In genomic region chr10:96092999-96093767, GRCh38 we compare ENCODE assay signal across 1 cellular context.
TF ChIP-seq lines count a peak whose summit lies in the region.

No MANE protein-coding gene starts in this region.

TF ChIP-seq in HepG2, 621 proteins besides CTCF, POLR2A, EP300 and RAD21 (continued from another document and continues in another):
- TF ChIP-seq ARID5B (CRISPR knock-in tag; IDR thresholded peaks at IDR 0.05) (peak; percentile 84), ZNF446 (CRISPR knock-in tag; IDR thresholded peaks at IDR 0.05) (no peak), ZNF569 (CRISPR knock-in tag; IDR thresholded peaks at IDR 0.05; ENCODE audit: borderline replicate concordance) (no peak), ZNF607 (CRISPR knock-in tag; IDR thresholded peaks at IDR 0.05; ENCODE audit: borderline replicate concordance) (no peak), SETDB1 (CRISPR knock-in tag; IDR thresholded peaks at IDR 0.05; ENCODE audit: borderline replicate concordance) (no peak), ATF7-NPFF (CRISPR knock-in tag; IDR thresholded peaks at IDR 0.05; ENCODE audit: low read depth) (no peak), ZSCAN30 (CRISPR knock-in tag; IDR thresholded peaks at IDR 0.05) (no peak), ZNF18 (CRISPR knock-in tag; IDR thresholded peaks at IDR 0.05; ENCODE audit: insufficient replicate concordance) (no peak), ZNF552 (CRISPR knock-in tag; IDR thresholded peaks at IDR 0.05; ENCODE audit: borderline replicate concordance) (no peak), ELF3 (CRISPR knock-in tag; IDR thresholded peaks at IDR 0.05) (0 out of 2 replicates have a peak, but pooled peaks have one; percentile 30), SMARCC2 (IDR thresholded peaks at IDR 0.05) (no peak), SNAPC4 (CRISPR knock-in tag; IDR thresholded peaks at IDR 0.05) (0 out of 2 replicates have a peak, but pooled peaks have one; percentile 19), ZSCAN21 (CRISPR knock-in tag; IDR thresholded peaks at IDR 0.05; ENCODE audit: borderline replicate concordance) (no peak), NONO (IDR thresholded peaks at IDR 0.05) (no peak), NONO (CRISPR knock-in tag; conservative IDR thresholded peaks at IDR 0.05) (no peak), RFXANK (CRISPR knock-in tag; IDR thresholded peaks at IDR 0.05) (no peak), RFX1 (IDR thresholded peaks at IDR 0.05) (no peak), FOXO1 (CRISPR knock-in tag; IDR thresholded peaks at IDR 0.05) (no peak), ZNF136 (CRISPR knock-in tag; IDR thresholded peaks at IDR 0.05; ENCODE audit: low read depth) (no peak), ZNF24 (IDR thresholded peaks at IDR 0.05) (no peak), NCOA2 (CRISPR knock-in tag; IDR thresholded peaks at IDR 0.05) (peak; percentile 52; the same call in 1 of the 2 replicates), PRPF4 (IDR thresholded peaks at IDR 0.05; ENCODE audit: low read depth, low read length, poor library complexity, severe bottlenecking) (no peak), MTA1 (CRISPR knock-in tag; IDR thresholded peaks at IDR 0.05; ENCODE audit: borderline replicate concordance) (no peak), ZFP1 (CRISPR knock-in tag; IDR thresholded peaks at IDR 0.05) (no peak), RNF2 (conservative IDR thresholded peaks at IDR 0.05; ENCODE audit: low read depth) (no peak), NFIB (CRISPR knock-in tag; IDR thresholded peaks at IDR 0.05; ENCODE audit: borderline replicate concordance) (no peak), HOXA3 (CRISPR knock-in tag; IDR thresholded peaks at IDR 0.05) (no peak; the same call in 1 of the 2 replicates)
- TF ChIP-seq, protein P1, sequence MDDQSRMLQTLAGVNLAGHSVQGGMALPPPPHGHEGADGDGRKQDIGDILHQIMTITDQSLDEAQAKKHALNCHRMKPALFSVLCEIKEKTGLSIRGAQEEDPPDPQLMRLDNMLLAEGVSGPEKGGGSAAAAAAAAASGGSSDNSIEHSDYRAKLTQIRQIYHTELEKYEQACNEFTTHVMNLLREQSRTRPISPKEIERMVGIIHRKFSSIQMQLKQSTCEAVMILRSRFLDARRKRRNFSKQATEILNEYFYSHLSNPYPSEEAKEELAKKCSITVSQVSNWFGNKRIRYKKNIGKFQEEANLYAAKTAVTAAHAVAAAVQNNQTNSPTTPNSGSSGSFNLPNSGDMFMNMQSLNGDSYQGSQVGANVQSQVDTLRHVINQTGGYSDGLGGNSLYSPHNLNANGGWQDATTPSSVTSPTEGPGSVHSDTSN (CRISPR knock-in tag; IDR thresholded peaks at IDR 0.05; ENCODE audit: borderline replicate concordance), result no peak
- TF ChIP-seq, protein P2, sequence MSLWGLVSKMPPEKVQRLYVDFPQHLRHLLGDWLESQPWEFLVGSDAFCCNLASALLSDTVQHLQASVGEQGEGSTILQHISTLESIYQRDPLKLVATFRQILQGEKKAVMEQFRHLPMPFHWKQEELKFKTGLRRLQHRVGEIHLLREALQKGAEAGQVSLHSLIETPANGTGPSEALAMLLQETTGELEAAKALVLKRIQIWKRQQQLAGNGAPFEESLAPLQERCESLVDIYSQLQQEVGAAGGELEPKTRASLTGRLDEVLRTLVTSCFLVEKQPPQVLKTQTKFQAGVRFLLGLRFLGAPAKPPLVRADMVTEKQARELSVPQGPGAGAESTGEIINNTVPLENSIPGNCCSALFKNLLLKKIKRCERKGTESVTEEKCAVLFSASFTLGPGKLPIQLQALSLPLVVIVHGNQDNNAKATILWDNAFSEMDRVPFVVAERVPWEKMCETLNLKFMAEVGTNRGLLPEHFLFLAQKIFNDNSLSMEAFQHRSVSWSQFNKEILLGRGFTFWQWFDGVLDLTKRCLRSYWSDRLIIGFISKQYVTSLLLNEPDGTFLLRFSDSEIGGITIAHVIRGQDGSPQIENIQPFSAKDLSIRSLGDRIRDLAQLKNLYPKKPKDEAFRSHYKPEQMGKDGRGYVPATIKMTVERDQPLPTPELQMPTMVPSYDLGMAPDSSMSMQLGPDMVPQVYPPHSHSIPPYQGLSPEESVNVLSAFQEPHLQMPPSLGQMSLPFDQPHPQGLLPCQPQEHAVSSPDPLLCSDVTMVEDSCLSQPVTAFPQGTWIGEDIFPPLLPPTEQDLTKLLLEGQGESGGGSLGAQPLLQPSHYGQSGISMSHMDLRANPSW (CRISPR knock-in tag; IDR thresholded peaks at IDR 0.05; ENCODE audit: borderline replicate concordance), result no peak
- TF ChIP-seq, protein P3, sequence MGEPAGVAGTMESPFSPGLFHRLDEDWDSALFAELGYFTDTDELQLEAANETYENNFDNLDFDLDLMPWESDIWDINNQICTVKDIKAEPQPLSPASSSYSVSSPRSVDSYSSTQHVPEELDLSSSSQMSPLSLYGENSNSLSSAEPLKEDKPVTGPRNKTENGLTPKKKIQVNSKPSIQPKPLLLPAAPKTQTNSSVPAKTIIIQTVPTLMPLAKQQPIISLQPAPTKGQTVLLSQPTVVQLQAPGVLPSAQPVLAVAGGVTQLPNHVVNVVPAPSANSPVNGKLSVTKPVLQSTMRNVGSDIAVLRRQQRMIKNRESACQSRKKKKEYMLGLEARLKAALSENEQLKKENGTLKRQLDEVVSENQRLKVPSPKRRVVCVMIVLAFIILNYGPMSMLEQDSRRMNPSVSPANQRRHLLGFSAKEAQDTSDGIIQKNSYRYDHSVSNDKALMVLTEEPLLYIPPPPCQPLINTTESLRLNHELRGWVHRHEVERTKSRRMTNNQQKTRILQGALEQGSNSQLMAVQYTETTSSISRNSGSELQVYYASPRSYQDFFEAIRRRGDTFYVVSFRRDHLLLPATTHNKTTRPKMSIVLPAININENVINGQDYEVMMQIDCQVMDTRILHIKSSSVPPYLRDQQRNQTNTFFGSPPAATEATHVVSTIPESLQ (CRISPR knock-in tag; conservative IDR thresholded peaks at IDR 0.05), result no peak
- TF ChIP-seq, protein P4, sequence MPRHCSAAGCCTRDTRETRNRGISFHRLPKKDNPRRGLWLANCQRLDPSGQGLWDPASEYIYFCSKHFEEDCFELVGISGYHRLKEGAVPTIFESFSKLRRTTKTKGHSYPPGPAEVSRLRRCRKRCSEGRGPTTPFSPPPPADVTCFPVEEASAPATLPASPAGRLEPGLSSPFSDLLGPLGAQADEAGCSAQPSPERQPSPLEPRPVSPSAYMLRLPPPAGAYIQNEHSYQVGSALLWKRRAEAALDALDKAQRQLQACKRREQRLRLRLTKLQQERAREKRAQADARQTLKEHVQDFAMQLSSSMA (CRISPR knock-in tag; IDR thresholded peaks at IDR 0.05), result no peak
- TF ChIP-seq, protein P5, sequence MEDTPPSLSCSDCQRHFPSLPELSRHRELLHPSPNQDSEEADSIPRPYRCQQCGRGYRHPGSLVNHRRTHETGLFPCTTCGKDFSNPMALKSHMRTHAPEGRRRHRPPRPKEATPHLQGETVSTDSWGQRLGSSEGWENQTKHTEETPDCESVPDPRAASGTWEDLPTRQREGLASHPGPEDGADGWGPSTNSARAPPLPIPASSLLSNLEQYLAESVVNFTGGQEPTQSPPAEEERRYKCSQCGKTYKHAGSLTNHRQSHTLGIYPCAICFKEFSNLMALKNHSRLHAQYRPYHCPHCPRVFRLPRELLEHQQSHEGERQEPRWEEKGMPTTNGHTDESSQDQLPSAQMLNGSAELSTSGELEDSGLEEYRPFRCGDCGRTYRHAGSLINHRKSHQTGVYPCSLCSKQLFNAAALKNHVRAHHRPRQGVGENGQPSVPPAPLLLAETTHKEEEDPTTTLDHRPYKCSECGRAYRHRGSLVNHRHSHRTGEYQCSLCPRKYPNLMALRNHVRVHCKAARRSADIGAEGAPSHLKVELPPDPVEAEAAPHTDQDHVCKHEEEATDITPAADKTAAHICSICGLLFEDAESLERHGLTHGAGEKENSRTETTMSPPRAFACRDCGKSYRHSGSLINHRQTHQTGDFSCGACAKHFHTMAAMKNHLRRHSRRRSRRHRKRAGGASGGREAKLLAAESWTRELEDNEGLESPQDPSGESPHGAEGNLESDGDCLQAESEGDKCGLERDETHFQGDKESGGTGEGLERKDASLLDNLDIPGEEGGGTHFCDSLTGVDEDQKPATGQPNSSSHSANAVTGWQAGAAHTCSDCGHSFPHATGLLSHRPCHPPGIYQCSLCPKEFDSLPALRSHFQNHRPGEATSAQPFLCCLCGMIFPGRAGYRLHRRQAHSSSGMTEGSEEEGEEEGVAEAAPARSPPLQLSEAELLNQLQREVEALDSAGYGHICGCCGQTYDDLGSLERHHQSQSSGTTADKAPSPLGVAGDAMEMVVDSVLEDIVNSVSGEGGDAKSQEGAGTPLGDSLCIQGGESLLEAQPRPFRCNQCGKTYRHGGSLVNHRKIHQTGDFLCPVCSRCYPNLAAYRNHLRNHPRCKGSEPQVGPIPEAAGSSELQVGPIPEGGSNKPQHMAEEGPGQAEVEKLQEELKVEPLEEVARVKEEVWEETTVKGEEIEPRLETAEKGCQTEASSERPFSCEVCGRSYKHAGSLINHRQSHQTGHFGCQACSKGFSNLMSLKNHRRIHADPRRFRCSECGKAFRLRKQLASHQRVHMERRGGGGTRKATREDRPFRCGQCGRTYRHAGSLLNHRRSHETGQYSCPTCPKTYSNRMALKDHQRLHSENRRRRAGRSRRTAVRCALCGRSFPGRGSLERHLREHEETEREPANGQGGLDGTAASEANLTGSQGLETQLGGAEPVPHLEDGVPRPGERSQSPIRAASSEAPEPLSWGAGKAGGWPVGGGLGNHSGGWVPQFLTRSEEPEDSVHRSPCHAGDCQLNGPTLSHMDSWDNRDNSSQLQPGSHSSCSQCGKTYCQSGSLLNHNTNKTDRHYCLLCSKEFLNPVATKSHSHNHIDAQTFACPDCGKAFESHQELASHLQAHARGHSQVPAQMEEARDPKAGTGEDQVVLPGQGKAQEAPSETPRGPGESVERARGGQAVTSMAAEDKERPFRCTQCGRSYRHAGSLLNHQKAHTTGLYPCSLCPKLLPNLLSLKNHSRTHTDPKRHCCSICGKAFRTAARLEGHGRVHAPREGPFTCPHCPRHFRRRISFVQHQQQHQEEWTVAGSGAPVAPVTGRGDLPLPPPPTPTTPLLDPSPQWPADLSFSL (CRISPR knock-in tag; IDR thresholded peaks at IDR 0.05), result peak; percentile 78
- TF ChIP-seq, protein P6, sequence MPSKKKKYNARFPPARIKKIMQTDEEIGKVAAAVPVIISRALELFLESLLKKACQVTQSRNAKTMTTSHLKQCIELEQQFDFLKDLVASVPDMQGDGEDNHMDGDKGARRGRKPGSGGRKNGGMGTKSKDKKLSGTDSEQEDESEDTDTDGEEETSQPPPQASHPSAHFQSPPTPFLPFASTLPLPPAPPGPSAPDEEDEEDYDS (CRISPR knock-in tag; IDR thresholded peaks at IDR 0.05), result no peak; the same call in 1 of the 2 replicates
